Comparison of ENCODE assay signal across 21 cellular contexts in the genomic region with DNA sequence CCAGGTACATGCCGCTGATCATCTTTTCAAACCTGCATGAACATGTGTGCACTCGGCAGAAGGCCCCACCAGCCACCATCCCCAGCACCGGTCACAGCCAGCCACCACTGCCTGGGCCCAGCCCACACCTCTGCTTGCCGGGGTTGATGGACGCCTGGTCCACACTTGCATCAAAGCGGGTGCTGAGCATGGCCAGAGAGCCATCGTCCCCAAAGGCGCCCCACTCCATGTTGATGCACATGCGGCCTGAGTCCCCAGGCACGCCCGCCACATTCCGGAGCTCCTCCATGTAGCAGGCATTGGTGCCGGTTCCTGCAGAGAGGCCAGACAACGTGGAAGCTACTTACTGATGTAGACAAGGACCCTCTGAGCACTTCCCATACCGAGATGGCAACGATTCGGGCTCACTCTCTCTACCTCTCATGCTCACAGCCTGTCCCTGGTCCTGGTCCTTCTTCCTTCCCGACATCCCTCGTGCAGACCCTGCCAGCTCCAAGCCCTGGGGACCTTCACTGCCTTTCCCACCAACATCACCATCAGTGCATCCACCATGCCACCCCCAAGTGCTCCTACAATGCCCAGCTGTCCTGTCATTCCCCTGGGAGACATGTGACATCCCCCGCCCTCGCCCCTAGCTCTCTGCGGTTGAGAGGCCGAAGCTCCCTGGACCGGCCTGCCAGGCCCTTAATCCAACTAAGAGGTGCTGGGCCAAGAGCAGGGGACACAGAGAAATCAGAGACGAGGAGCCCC. TPM values are rescaled to one million over a fixed set of nuclear protein-coding genes. Genes with fewer than 3 reads are reported as not detected.
DNase-seq lines count a peak whose midpoint lies in the region; TF ChIP-seq lines count a peak whose summit lies in the region.
"Had no signal": no experiment of that assay in that cellular context is flagged by ENCODE, and none has a peak within 500 bp of the region (broad histone marks: within the 10 kb centered on the region; RNA-seq: fewer than 3 reads in every experiment).

No MANE protein-coding gene starts in this region.

- H3K27me3 Mint-ChIP-seq in CD14-positive monocyte (ENCODE audit: low read depth in 3 of 3) (peaks cover 0 to 4% (median 1%) of the 10 kb centered on the region in 3 donors), endothelial cell (ENCODE audit: unreplicated experiment) (peaks cover 13% of the 10 kb centered on the region), nephron progenitor cell (ENCODE audit: low read depth, poor library complexity) (peaks cover 6% of the 10 kb centered on the region), progenitor cell of endocrine pancreas (peaks cover 32% of the 10 kb centered on the region), Calu3 (ENCODE audit: unreplicated experiment) (peaks cover 14% of the 10 kb centered on the region)
- H3K27me3 Mint-ChIP-seq in CD4-positive, alpha-beta memory T cell, result peaks cover 0 to 16% of the 10 kb centered on the region in 2 donors

- H3K9me3 Mint-ChIP-seq in CD14-positive monocyte, result no peaks in the 10 kb centered on the region
- H3K9me3 Mint-ChIP-seq in endothelial cell (ENCODE audit: unreplicated experiment), result no peaks in the 10 kb centered on the region
- no peaks in the 10 kb centered on the region for H3K9me3 Mint-ChIP-seq in nephron progenitor cell
- H3K9me3 Mint-ChIP-seq in progenitor cell of endocrine pancreas (ENCODE audit: low read depth), result no peaks in the 10 kb centered on the region
- no peaks in the 10 kb centered on the region for H3K9me3 Mint-ChIP-seq in Calu3 (ENCODE audit: low read depth, unreplicated experiment)
- H3K9me3 Mint-ChIP-seq in CD4-positive, alpha-beta memory T cell, result no peaks in the 10 kb centered on the region
- H3K9me3 Mint-ChIP-seq: IgD-negative memory B cell had no signal

- H3K27ac ChIP-seq in CD4-positive, alpha-beta memory T cell (ENCODE audit: low read depth, low read length), result no peak overlapping the region
- H3K27ac ChIP-seq: C4-2B had no signal

- peak overlapping the region in 4 of 7 donors; percentile 18 to 73 (median 66) for H3K27ac Mint-ChIP-seq in CD14-positive monocyte
- H3K27ac Mint-ChIP-seq in endothelial cell (ENCODE audit: unreplicated experiment), result no peak overlapping the region
- H3K27ac Mint-ChIP-seq in nephron progenitor cell, result peak overlapping the region; percentile 37
- peak overlapping the region; percentile 77 for H3K27ac Mint-ChIP-seq in progenitor cell of endocrine pancreas
- no peak overlapping the region for H3K27ac Mint-ChIP-seq in Calu3 (ENCODE audit: unreplicated experiment)
- H3K27ac Mint-ChIP-seq in CD4-positive, alpha-beta memory T cell, result no peak overlapping the region
- H3K27ac Mint-ChIP-seq: IgD-negative memory B cell had no signal

- no peak overlapping the region for H3K4me3 Mint-ChIP-seq in CD14-positive monocyte
- H3K4me3 Mint-ChIP-seq in endothelial cell (ENCODE audit: unreplicated experiment), result peak overlapping the region; percentile 44
- H3K4me3 Mint-ChIP-seq in nephron progenitor cell, result no peak overlapping the region
- H3K4me3 Mint-ChIP-seq in progenitor cell of endocrine pancreas (ENCODE audit: low read depth), result no peak overlapping the region
- no peak overlapping the region for H3K4me3 Mint-ChIP-seq in Calu3 (ENCODE audit: low read depth, unreplicated experiment)
- H3K4me3 Mint-ChIP-seq in CD4-positive, alpha-beta memory T cell, result peak overlapping the region in 1 of 8 donors; percentile 55

- H3K27me3 ChIP-seq in CD4-positive, alpha-beta memory T cell (ENCODE audit: insufficient read depth, low read length), result peaks cover 2% of the 10 kb centered on the region

- H3K4me1 Mint-ChIP-seq in CD14-positive monocyte (peaks cover 18% of the 10 kb centered on the region), endothelial cell (ENCODE audit: unreplicated experiment) (peaks cover 15% of the 10 kb centered on the region), nephron progenitor cell (peaks cover 10% of the 10 kb centered on the region), progenitor cell of endocrine pancreas (ENCODE audit: low read depth) (peaks cover 7% of the 10 kb centered on the region), Calu3 (ENCODE audit: low read depth, unreplicated experiment) (no peaks in the 10 kb centered on the region)
- H3K4me1 Mint-ChIP-seq in CD4-positive, alpha-beta memory T cell, result peaks cover 0 to 5% (median 2%) of the 10 kb centered on the region in 4 donors

- intact Hi-C loops in CD14-positive monocyte (cut with micrococcal nuclease), result no loop called here
- intact Hi-C loops in Calu3 (cut with micrococcal nuclease; ENCODE audit: unreplicated experiment), result no loop called here
- intact Hi-C loops in CD4-positive, alpha-beta memory T cell (cut with micrococcal nuclease), result no loop called here

- POLR2A ChIA-PET in CD4-positive, alpha-beta memory T cell (lab: Charles Lee; ENCODE audit: partially characterized antibody), result no interaction called here

- no peaks in the 10 kb centered on the region for H3K4me1 ChIP-seq in CD4-positive, alpha-beta memory T cell (ENCODE audit: insufficient read depth, low read length)
- H3K4me1 ChIP-seq: Caco-2 had no signal

- no peaks in the 10 kb centered on the region for H3K36me3 ChIP-seq in CD4-positive, alpha-beta memory T cell (ENCODE audit: insufficient read depth, low read length)

- CTCF ChIA-PET in Calu3 (lab: Charles Lee), result no interaction called here
- CTCF ChIA-PET in CD4-positive, alpha-beta memory T cell (lab: Charles Lee; ENCODE audit: partially characterized antibody), result no interaction called here

- H3K9me3 ChIP-seq in CD4-positive, alpha-beta memory T cell (ENCODE audit: control insufficient read depth in 1 of 2, low read length in 2 of 2), result no peaks in the 10 kb centered on the region
- H3K9me3 ChIP-seq: Caco-2 had no signal

- no peak overlapping the region for H3K4me3 ChIP-seq in CD4-positive, alpha-beta memory T cell (ENCODE audit: low read length in 2 of 2)

- peaks cover 66 to 74% of the 10 kb centered on the region in 2 donors for H3K36me3 Mint-ChIP-seq in CD14-positive monocyte
- peaks cover 8% of the 10 kb centered on the region for H3K36me3 Mint-ChIP-seq in endothelial cell (ENCODE audit: low read depth, unreplicated experiment)
- H3K36me3 Mint-ChIP-seq in nephron progenitor cell (ENCODE audit: low read depth), result no peaks in the 10 kb centered on the region
- H3K36me3 Mint-ChIP-seq in progenitor cell of endocrine pancreas (ENCODE audit: insufficient read depth), result no peaks in the 10 kb centered on the region
- no peaks in the 10 kb centered on the region for H3K36me3 Mint-ChIP-seq in Calu3 (ENCODE audit: insufficient read depth, unreplicated experiment)
- H3K36me3 Mint-ChIP-seq in CD4-positive, alpha-beta memory T cell, result no peaks in the 10 kb centered on the region
- H3K36me3 Mint-ChIP-seq: IgD-negative memory B cell had no signal

- no TSS peak for BruUV-seq in Calu3 (replicated peaks; lab: Mats Ljungman, UMichigan)

- DNase-seq in CD14-positive monocyte (ENCODE audit: low spot score), result no peak
- DNase-seq in endothelial cell (ENCODE audit: low spot score), result no peak
- no peak for DNase-seq in nephron progenitor cell
- DNase-seq in progenitor cell of endocrine pancreas (ENCODE audit: low spot score, unreplicated experiment), result no peak
- DNase-seq in Calu3, result no peak
- no peak for DNase-seq in NCI-H2227 (lab: John Stamatoyannopoulos, UW; ENCODE audit: unreplicated experiment)
- DNase-seq in CD4-positive, alpha-beta memory T cell, result no peak
- DNase-seq in DMS114 treated with DMSO at 0.1 percent for 48 hours (lab: John Stamatoyannopoulos, UW; ENCODE audit: unreplicated experiment), result no peak
- DNase-seq: Caco-2, DMS153, NCI-H1105, NCI-H146, NCI-H2029, NCI-H345, NCI-H524, NCI-H82 had no signal

- no peak for TF ChIP-seq CTCF in CD14-positive monocyte (IDR thresholded peaks at IDR 0.05)
- TF ChIP-seq CTCF in endothelial cell (IDR thresholded peaks at IDR 0.05; ENCODE audit: unreplicated experiment), result no peak
- no peak for TF ChIP-seq CTCF in nephron progenitor cell (IDR thresholded peaks at IDR 0.05)
- TF ChIP-seq CTCF in progenitor cell of endocrine pancreas (IDR thresholded peaks at IDR 0.05; ENCODE audit: unreplicated experiment), result no peak
- TF ChIP-seq CTCF in Calu3 (IDR thresholded peaks at IDR 0.05; ENCODE audit: unreplicated experiment), result no peak

RNA-seq across cellular contexts. Expression of gene HK3, which starts 17.2 kb away (rescaled TPM):
- polyA plus RNA-seq in CD14-positive monocyte, result 100 to 1,000 TPM; 174 to 204 TPM
- total RNA-seq in endothelial cell (ENCODE audit: unreplicated experiment) (0.51 TPM), progenitor cell of endocrine pancreas (not detected in 2 replicates), Calu3 (2022) (0.47 and 1.5 TPM in 2 replicates)
- total RNA-seq in CD4-positive, alpha-beta memory T cell, result 1 to 10 TPM; 1.5 to 3.1 TPM
- not detected for polyA plus RNA-seq in CD4-positive, alpha-beta memory T cell
- total RNA-seq: A172, SK-MEL-5 had no signal
- polyA plus RNA-seq: AG04450, IgD-negative memory B cell had no signal

Comparison
In these comparisons a context has a peak if more than half of its experiments do, and no peak if none do; other contexts are left out.
1. H3K27ac Mint-ChIP-seq: peak in CD14-positive monocyte (4 of 7), nephron progenitor cell (single experiment) and progenitor cell of endocrine pancreas (single experiment); none in endothelial cell (single experiment), Calu3 (single experiment) and CD4-positive, alpha-beta memory T cell (0 of 7).